1 cellular context compared by ENCODE assay signal in genomic region chr20:59173938-59174496, GRCh38.
TF ChIP-seq lines count a peak whose summit lies in the region.

No MANE protein-coding gene starts in this region.

TF ChIP-seq in GM23338, 12 proteins besides CTCF, POLR2A, EP300 and RAD21:
- no peak for TF ChIP-seq POLR2AphosphoS5 (IDR thresholded peaks at IDR 0.05; ENCODE audit: low read depth)
- TF ChIP-seq ZNF114 (CRISPR knock-in tag; IDR thresholded peaks at IDR 0.05) = no peak
- TF ChIP-seq NANOG (IDR thresholded peaks at IDR 0.05; ENCODE audit: borderline replicate concordance) = no peak
- no peak for TF ChIP-seq EZH2phosphoT487 (IDR thresholded peaks at IDR 0.05; ENCODE audit: unreplicated experiment)
- no peak for TF ChIP-seq REST (IDR thresholded peaks at IDR 0.05; ENCODE audit: unreplicated experiment)
- TF ChIP-seq ETS1 (IDR thresholded peaks at IDR 0.05) = no peak
- no peak for TF ChIP-seq JUNB (IDR thresholded peaks at IDR 0.05; ENCODE audit: unreplicated experiment)
- no peak for TF ChIP-seq STAT1 (IDR thresholded peaks at IDR 0.05; ENCODE audit: unreplicated experiment)
- no peak for TF ChIP-seq ZNF462 (CRISPR knock-in tag; IDR thresholded peaks at IDR 0.05)
- no peak for TF ChIP-seq ZNF331 (CRISPR knock-in tag; IDR thresholded peaks at IDR 0.05; ENCODE audit: low read depth)
- no peak for TF ChIP-seq EZH2 (IDR thresholded peaks at IDR 0.05; ENCODE audit: low read depth, unreplicated experiment)
- TF ChIP-seq CREB1 (CRISPR knock-in tag; IDR thresholded peaks at IDR 0.05; ENCODE audit: low read depth) = no peak
